Comparison of ENCODE assay signal across 27 cellular contexts in the genomic region with DNA sequence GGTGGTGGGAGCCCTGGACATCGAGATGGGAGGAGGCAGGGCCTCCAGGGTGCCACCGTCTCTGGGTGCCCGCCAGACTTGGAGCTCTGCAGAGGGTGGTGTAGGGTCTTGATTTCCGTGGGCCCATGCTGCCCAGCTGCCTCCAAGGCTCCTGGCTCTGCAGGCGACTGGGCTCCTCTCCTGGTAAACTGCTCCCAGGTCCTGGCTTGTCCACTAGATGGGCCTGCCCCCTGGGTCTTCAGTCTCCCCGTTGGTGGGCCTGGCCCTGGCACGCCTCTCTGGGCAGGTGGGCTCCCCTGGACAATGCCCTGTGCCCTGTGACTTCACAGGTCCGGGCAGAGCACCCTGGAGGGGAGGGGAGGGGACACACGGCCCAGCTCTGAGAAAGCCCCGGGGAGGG. TPM values are rescaled to one million over a fixed set of nuclear protein-coding genes. Genes with fewer than 3 reads are reported as not detected.
"Had no signal": no experiment of that assay in that cellular context is flagged by ENCODE, and none has a peak within 500 bp of the region (broad histone marks: within the 10 kb centered on the region; RNA-seq: fewer than 3 reads in every experiment).

No MANE protein-coding gene starts in this region.

- H3K4me3 Mint-ChIP-seq: mesothelial cell of epicardium; natural killer cell; nephron progenitor cell; neural progenitor cell; stimulated activated naive B cell treated with anti-CD40 and anti-IgM and Interleukin-4, amounts not matched to agents 10 μg/mL and 1 μg/mL and 100 μg/mL, for 72 hours had no signal

- H3K9me3 Mint-ChIP-seq: mesothelial cell of epicardium; naive B cell; natural killer cell; nephron progenitor cell; neural progenitor cell; stimulated activated naive B cell treated with anti-CD40 and anti-IgM and Interleukin-4, amounts not matched to agents 10 μg/mL and 1 μg/mL and 100 μg/mL, for 72 hours had no signal

- H3K27ac ChIP-seq: left ventricle myocardium inferior, neural progenitor cell, ovary, right atrium auricular region, stomach, thoracic aorta, tibial artery, upper lobe of right lung had no signal

- H3K9me3 ChIP-seq: left ventricle myocardium inferior, ovary, right atrium auricular region, stomach, thoracic aorta, tibial artery, upper lobe of right lung had no signal

- H3K27me3 Mint-ChIP-seq: progenitor cell of endocrine pancreas had no signal

- H3K36me3 ChIP-seq: left ventricle myocardium inferior, neural progenitor cell, ovary, right atrium auricular region, thoracic aorta, tibial artery had no signal

- FAIRE-seq: urothelium cell line had no signal

- H3K9ac ChIP-seq: neural progenitor cell had no signal

- H3K27ac Mint-ChIP-seq: mesothelial cell of epicardium; naive B cell; natural killer cell; nephron progenitor cell; neural progenitor cell; progenitor cell of endocrine pancreas; stimulated activated naive B cell treated with anti-CD40 and anti-IgM and Interleukin-4, amounts not matched to agents 10 μg/mL and 1 μg/mL and 100 μg/mL, for 72 hours had no signal

- H3K36me3 Mint-ChIP-seq: mesothelial cell of epicardium; naive B cell; natural killer cell; stimulated activated naive B cell treated with anti-CD40 and anti-IgM and Interleukin-4, amounts not matched to agents 10 μg/mL and 1 μg/mL and 100 μg/mL, for 72 hours had no signal

- H2AFZ ChIP-seq: neural progenitor cell had no signal

- H3K4me3 ChIP-seq: left ventricle myocardium inferior, lung, neural progenitor cell, ovary, right atrium auricular region, skin epidermis, stomach, thoracic aorta, tibial artery, upper lobe of right lung had no signal

- H3K4me1 Mint-ChIP-seq: mesothelial cell of epicardium, natural killer cell had no signal

- DNase-seq: hypothalamus; islet precursor cell; left ventricle myocardium inferior; mesendoderm; naive B cell; natural killer cell; nephron progenitor cell; ovary; stimulated activated CD4-positive, alpha-beta T cell treated with anti-CD3 and anti-CD28 coated beads, Interleukin-12 subunit alpha, Interleukin-12 subunit beta, amount 100 ng/mL, for 4 hours; stimulated activated CD4-positive, alpha-beta T cell treated with anti-CD3 and anti-CD28 coated beads, Interleukin-15, amount 100 ng/mL, for 24 hours; stimulated activated CD4-positive, alpha-beta T cell treated with anti-CD3 and anti-CD28 coated beads, Interleukin-2, amount 100 ng/mL, for 24 hours; stimulated activated CD4-positive, alpha-beta T cell treated with anti-CD3 and anti-CD28 coated beads, Interleukin-4, amount 100 ng/mL, for 1 hour; stimulated activated naive B cell treated with anti-CD40 and anti-IgM and Interleukin-4, amounts not matched to agents 10 μg/mL and 1 μg/mL and 100 μg/mL, for 72 hours; stimulated activated naive CD8-positive, alpha-beta T cell treated with anti-CD3 and anti-CD28 coated beads, Interleukin-15, Interleukin-2, amounts not matched to agents 100 U/mL and 50 U/mL, for 24 hours; stomach; tibial artery; trophoblast cell; upper lobe of right lung had no signal

- H3K4me1 ChIP-seq: neural progenitor cell, right atrium auricular region, tibial artery had no signal

- H3K4me2 ChIP-seq: neural progenitor cell had no signal

- ATAC-seq: natural killer cell; sciatic nerve; stimulated activated naive B cell treated with anti-CD40 and anti-IgM and Interleukin-4, amounts not matched to agents 10 μg/mL and 1 μg/mL and 100 μg/mL, for 72 hours; stimulated activated naive CD8-positive, alpha-beta T cell treated with anti-CD3 and anti-CD28 coated beads, Interleukin-15, Interleukin-2, amounts not matched to agents 100 U/mL and 50 U/mL, for 24 hours; upper lobe of right lung had no signal

RNA-seq across cellular contexts. Expression of a gene that starts 7.7 kb away (rescaled TPM):
- total RNA-seq: natural killer cell had no signal
